Comparison of ENCODE assay signal across 18 cellular contexts in the genomic region with DNA sequence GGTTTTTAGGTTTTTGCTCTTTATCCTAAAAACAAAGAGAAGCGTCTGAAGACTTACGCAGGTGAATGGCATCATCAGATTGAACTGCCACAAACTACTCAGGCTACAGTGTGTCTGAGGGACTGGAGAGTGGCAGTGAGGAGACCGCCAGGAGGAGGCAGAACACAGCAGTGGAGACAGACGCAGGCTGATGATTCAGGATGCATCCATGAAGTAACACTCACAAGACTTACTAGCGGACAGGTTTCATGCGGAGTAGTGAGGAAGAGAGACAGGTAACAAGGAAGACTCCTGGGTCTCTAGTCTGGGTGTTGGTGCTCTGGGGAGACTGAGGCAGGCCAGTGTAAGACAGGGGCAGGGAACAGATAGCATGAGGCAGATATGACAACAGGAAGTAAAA. TPM values are rescaled to one million over a fixed set of nuclear protein-coding genes. Genes with fewer than 3 reads are reported as not detected.
A peak's percentile ranks its signal among the peaks of the same experiment; 100 is the strongest.
DNase-seq lines count a peak whose midpoint lies in the region; ATAC-seq, FAIRE-seq and TF ChIP-seq lines count a peak whose summit lies in the region.
"Had no signal": no experiment of that assay in that cellular context is flagged by ENCODE, and none has a peak within 500 bp of the region (broad histone marks: within the 10 kb centered on the region; RNA-seq: fewer than 3 reads in every experiment).

No MANE protein-coding gene starts in this region.

- BruUV-seq in K562 (replicated peaks; lab: Mats Ljungman, UMichigan), result no TSS peak

- no peak for TF ChIP-seq POLR2A in K562 (conservative IDR thresholded peaks at IDR 0.05)

- intact Hi-C loops in K562 (cut with micrococcal nuclease), result no loop called here

- H2BK15ac ChIP-seq in mesendoderm (replicated peaks; ENCODE audit: low read depth), result no peak overlapping the region

- H3K9ac ChIP-seq in OCI-LY1 (ENCODE audit: low read length) (no peak overlapping the region), K562 (ENCODE audit: insufficient read depth in 1 of 2, low read depth in 2 of 2, low read length in 2 of 2) (no peak overlapping the region), mesendoderm (ENCODE audit: low read length) (no peak overlapping the region)

- 50% methylated on average over 6 of the region's 6 CpGs for WGBS in K562 (ENCODE audit: insufficient coverage, low coverage, missing lambda C conversion rate)
- no CpG with 5 or more reads among the region's 6 CpGs for WGBS in mesendoderm (ENCODE audit: extremely low coverage, insufficient coverage, low lambda C conversion rate)

- no peaks in the 10 kb centered on the region for H3K9me3 ChIP-seq in OCI-LY1 (ENCODE audit: low read length)
- H3K9me3 ChIP-seq in K562 (replicated peaks; ENCODE audit: control insufficient read depth, insufficient read depth, low read depth, low read length), result no peaks in the 10 kb centered on the region; the same call in 1 of the 2 replicates

- TF ChIP-seq CTCF in OCI-LY1 (IDR thresholded peaks at IDR 0.05; ENCODE audit: low read length), result peak; percentile 14; the same call in 1 of the 2 replicates
- TF ChIP-seq CTCF in K562 (IDR thresholded peaks at IDR 0.05 in 2 of 3, conservative IDR thresholded peaks at IDR 0.05 in 1 of 3; ENCODE audit: insufficient read depth in 2 of 3, low read depth in 1 of 3, low read length in 3 of 3), result peak; percentile 45 to 58 (median 50); a peak in 5 of 6 replicates
- no peak for TF ChIP-seq CTCF in type B pancreatic cell (conservative IDR thresholded peaks at IDR 0.05)

- no peaks in the 10 kb centered on the region for H3K27me3 Mint-ChIP-seq in type B pancreatic cell

- no peak overlapping the region for H3K27ac Mint-ChIP-seq in type B pancreatic cell
- H3K27ac Mint-ChIP-seq: B cell; CD8-positive, alpha-beta T cell had no signal

- no peaks in the 10 kb centered on the region for H3K9me1 ChIP-seq in K562 (ENCODE audit: control insufficient read depth, insufficient read depth, low read length)

- H3K79me2 ChIP-seq in OCI-LY1 (ENCODE audit: insufficient read depth, low read length) (no peaks in the 10 kb centered on the region), K562 (ENCODE audit: control insufficient read depth, insufficient read depth, low read length) (no peaks in the 10 kb centered on the region), mesendoderm (ENCODE audit: control insufficient read depth, insufficient read depth, low read length) (no peaks in the 10 kb centered on the region)

- H4K5ac ChIP-seq in mesendoderm (ENCODE audit: low read length), result no peak overlapping the region

- no peak overlapping the region for H3K23ac ChIP-seq in mesendoderm (ENCODE audit: low read length)

- H3K4me1 Mint-ChIP-seq in type B pancreatic cell (ENCODE audit: unreplicated experiment), result no peaks in the 10 kb centered on the region

- H4K8ac ChIP-seq in mesendoderm (ENCODE audit: low read depth, low read length), result no peak overlapping the region

- H4K20me1 ChIP-seq in OCI-LY1 (ENCODE audit: insufficient read depth, low read length) (no peaks in the 10 kb centered on the region), K562 (replicated peaks; ENCODE audit: control insufficient read depth, insufficient read depth, low read length) (no peaks in the 10 kb centered on the region)

- in situ Hi-C loops in K562 (cut with MboI), result no loop called here

- H2AK5ac ChIP-seq in mesendoderm (ENCODE audit: low read length), result no peak overlapping the region

- H3K36me3 ChIP-seq in OCI-LY1 (ENCODE audit: insufficient read depth, low read length) (no peaks in the 10 kb centered on the region; the same call in 1 of the 2 replicates), K562 (ENCODE audit: control insufficient read depth, insufficient read depth, low read length) (no peaks in the 10 kb centered on the region), mesendoderm (ENCODE audit: control insufficient read depth, insufficient read depth, low read length) (no peaks in the 10 kb centered on the region)

- no peak overlapping the region for H3K4ac ChIP-seq in mesendoderm (ENCODE audit: low read depth, low read length)

- no peak for TF ChIP-seq EP300 in K562 (IDR thresholded peaks at IDR 0.05; ENCODE audit: low read length)

- H3K4me1 ChIP-seq in OCI-LY1 (ENCODE audit: insufficient read depth, low read length, severe bottlenecking) (no peaks in the 10 kb centered on the region), K562 (replicated peaks in 1 of 2; ENCODE audit: control insufficient read depth in 2 of 2, insufficient read depth in 2 of 2, low read length in 2 of 2) (peaks cover 3 to 11% of the 10 kb centered on the region in 2 experiments; a peak in 4 of 5 replicates), mesendoderm (ENCODE audit: control insufficient read depth, low read depth, low read length) (no peaks in the 10 kb centered on the region)

- peak in 1 of 4 experiments; percentile 26 for DNase-seq in K562 (ENCODE audit: extremely low read depth in 1 of 4, low spot score in 3 of 4)
- DNase-seq in mesendoderm, result peak; percentile 22
- DNase-seq in type B pancreatic cell (ENCODE audit: extremely low spot score, unreplicated experiment), result peak; percentile 18
- DNase-seq in NCI-H524 (lab: John Stamatoyannopoulos, UW), result no peak
- no peak for DNase-seq in SKM-1 treated with dmso at 0.1 percent for 144 hours (lab: John Stamatoyannopoulos, UW; ENCODE audit: unreplicated experiment)
- no peak for DNase-seq in NCI-H446 (lab: John Stamatoyannopoulos, UW)
- DNase-seq: CD8-positive, alpha-beta T cell; COR-L47; DND-41; GDM1; GOT3; HCEC 1CT had no signal

- H3K4me3 ChIP-seq in OCI-LY1 (ENCODE audit: low read depth, low read length, poor library complexity, severe bottlenecking) (no peak overlapping the region), K562 (no peak overlapping the region), mesendoderm (ENCODE audit: low read length) (no peak overlapping the region)

- ATAC-seq in K562, result peak; percentile 71
- ATAC-seq: CD8-positive, alpha-beta T cell had no signal

- H2BK5ac ChIP-seq in mesendoderm (ENCODE audit: low read length), result no peak overlapping the region

- H3K27me3 ChIP-seq in OCI-LY1 (ENCODE audit: insufficient read depth, low read length), result no peaks in the 10 kb centered on the region; the same call in 1 of the 2 replicates
- H3K27me3 ChIP-seq in K562 (ENCODE audit: control insufficient read depth in 2 of 2, insufficient read depth in 2 of 2, low read length in 2 of 2), result peaks cover 0 to 5% of the 10 kb centered on the region in 2 experiments; a peak in 2 of 5 replicates
- no peaks in the 10 kb centered on the region for H3K27me3 ChIP-seq in mesendoderm (ENCODE audit: insufficient read depth, low read length, poor library complexity)

- no peak overlapping the region for H2BK120ac ChIP-seq in mesendoderm (ENCODE audit: low read depth, low read length)

- H2AFZ ChIP-seq in OCI-LY1 (ENCODE audit: low read length), result no peak overlapping the region
- no peak overlapping the region for H2AFZ ChIP-seq in K562 (ENCODE audit: low read depth, low read length)

- no peaks in the 10 kb centered on the region for H3K36me3 Mint-ChIP-seq in type B pancreatic cell
- H3K36me3 Mint-ChIP-seq: CD8-positive, alpha-beta T cell had no signal

- H3K27ac ChIP-seq in OCI-LY1 (ENCODE audit: low read depth, low read length, poor library complexity, severe bottlenecking), result no peak overlapping the region
- no peak overlapping the region for H3K27ac ChIP-seq in K562 (ENCODE audit: extremely low read depth, low read depth, low read length)
- H3K27ac ChIP-seq in mesendoderm (ENCODE audit: low read depth, low read length), result no peak overlapping the region
- H3K27ac ChIP-seq: C4-2B, HL-60 had no signal

- H3K79me1 ChIP-seq in mesendoderm (ENCODE audit: low read length), result no peaks in the 10 kb centered on the region

- POLR2A ChIA-PET in K562 (lab: Yijun Ruan, JAX), result interaction anchor here (0.6 kb wide), 1 partner anchor 8 kb away, joined by 4 read pairs; no protein-coding TSS in a partner anchor

- CTCF ChIA-PET in K562 (lab: Yijun Ruan, JAX; ENCODE audit: low intra/inter-chr PET ratio), result no interaction called here

- H3F3A ChIP-seq in OCI-LY1 (ENCODE audit: insufficient read depth, low read length), result no peaks in the 10 kb centered on the region

- no peaks in the 10 kb centered on the region for H3K9me2 ChIP-seq in OCI-LY1 (ENCODE audit: low read depth, low read length)

- H3K18ac ChIP-seq in mesendoderm (ENCODE audit: low read length), result no peak overlapping the region

- no peak overlapping the region for H3K4me3 Mint-ChIP-seq in type B pancreatic cell
- H3K4me3 Mint-ChIP-seq: B cell; CD8-positive, alpha-beta T cell had no signal

- no peak for FAIRE-seq in K562 (lab: Jason Lieb, UNC)
- FAIRE-seq: A204.1, GM19239 had no signal

- no peak overlapping the region for H3K56ac ChIP-seq in mesendoderm (ENCODE audit: low read length)

- no peaks in the 10 kb centered on the region for H3K9me3 Mint-ChIP-seq in type B pancreatic cell
- H3K9me3 Mint-ChIP-seq: CD8-positive, alpha-beta T cell had no signal

- peak in 1 of 2 experiments; percentile 52; a peak in 3 of 4 replicates for TF ChIP-seq RAD21 in K562 (CRISPR knock-in tag; conservative IDR thresholded peaks at IDR 0.05 in 1 of 2, IDR thresholded peaks at IDR 0.05 in 1 of 2)

- no peak overlapping the region for H3K4me2 ChIP-seq in OCI-LY1 (ENCODE audit: low read length)
- H3K4me2 ChIP-seq in K562 (ENCODE audit: insufficient read depth, low read length), result no peak overlapping the region
- H3K4me2 ChIP-seq in mesendoderm (ENCODE audit: low read length), result no peak overlapping the region

RNA-seq across cellular contexts. Expression of a gene that starts 5.7 kb away (rescaled TPM):
- total RNA-seq in K562 (2011; cell fraction: chromatin; rRNA removed; ENCODE audit: low replicate concordance), result 0.56 and 0.69 TPM in 2 replicates
- total RNA-seq in K562 (2011; cell fraction: nucleolus; rRNA removed), result 0.17 and 0.39 TPM in 2 replicates
- 0.29 and 0.61 TPM in 2 replicates for total RNA-seq in K562 (2011; cell fraction: nucleoplasm; rRNA removed)
- total RNA-seq in K562 (2014; rRNA removed), result 0.20 TPM in 1 of 2 replicates, not detected in the other
- total RNA-seq in K562 (2014; rRNA removed; fragmentation: Illumina TruSeq; extraction: Trizol), result 0.19 and 0.22 TPM in 2 replicates
- total RNA-seq in K562 (2015; rRNA removed; fragmentation: Illumina TruSeq; extraction: Trizol), result 0.18 and 0.23 TPM in 2 replicates
- total RNA-seq in K562 (2021), result 0.22 and 0.55 TPM in 2 replicates
- polyA plus RNA-seq in K562 (2011; rRNA removed), result 0.20 and 0.30 TPM in 2 replicates
- polyA plus RNA-seq in K562 (2011; cell fraction: cytosol; rRNA removed), result 0.34 TPM in 2 replicates
- polyA plus RNA-seq in K562 (2011; cell fraction: nucleus; rRNA removed), result 0.18 and 0.38 TPM in 2 replicates
- 0.18 and 0.21 TPM in 2 replicates for polyA plus RNA-seq in K562 (2012)
- 0.12 TPM in 1 of 2 replicates, not detected in the other for polyA plus RNA-seq in K562 (2014; fragmentation: Illumina TruSeq; extraction: Trizol)
- under 1 TPM in 1 of 2 experiments, not detected in 1; 0.04 TPM for polyA plus RNA-seq in K562 (2014; fragmentation: Nextera tagmentation; extraction: Ambion mirVana)
- 0.53 and 0.57 TPM in 2 replicates for polyA plus RNA-seq in K562 (2014; rRNA removed)
- polyA minus RNA-seq in K562 (2011; rRNA and poly(A)+ RNA removed), result 0.11 and 0.12 TPM in 2 replicates
- polyA minus RNA-seq in K562 (2011; cell fraction: cytosol; rRNA and poly(A)+ RNA removed), result not detected in 2 replicates
- polyA minus RNA-seq in K562 (2011; cell fraction: nucleus; rRNA and poly(A)+ RNA removed), result 0.22 and 0.27 TPM in 2 replicates
- polyA plus RNA-seq in mesendoderm (2013, experiment 1 of 2), result 1.2 TPM
- 1.1 TPM for polyA plus RNA-seq in mesendoderm (2013, experiment 2 of 2)
- total RNA-seq in type B pancreatic cell (ENCODE audit: low replicate concordance), result 1.1 and 1.3 TPM in 2 replicates

RNA-seq across cellular contexts. Expression of a gene that starts 5.7 kb away (rescaled TPM):
- 24.0 and 28.8 TPM in 2 replicates for total RNA-seq in K562 (2011; cell fraction: chromatin; rRNA removed; ENCODE audit: low replicate concordance)
- 15.3 and 16.3 TPM in 2 replicates for total RNA-seq in K562 (2011; cell fraction: nucleolus; rRNA removed)
- total RNA-seq in K562 (2011; cell fraction: nucleoplasm; rRNA removed), result 18.6 and 20.9 TPM in 2 replicates
- total RNA-seq in K562 (2014; rRNA removed), result 41.9 and 58.6 TPM in 2 replicates
- total RNA-seq in K562 (2014; rRNA removed; fragmentation: Illumina TruSeq; extraction: Trizol), result 43.4 and 46.4 TPM in 2 replicates
- 49.7 and 49.8 TPM in 2 replicates for total RNA-seq in K562 (2015; rRNA removed; fragmentation: Illumina TruSeq; extraction: Trizol)
- 66.6 and 66.7 TPM in 2 replicates for total RNA-seq in K562 (2021)
- polyA plus RNA-seq in K562 (2011; rRNA removed), result 20.4 and 21.4 TPM in 2 replicates
- polyA plus RNA-seq in K562 (2011; cell fraction: cytosol; rRNA removed), result 14.2 and 16.4 TPM in 2 replicates
- polyA plus RNA-seq in K562 (2011; cell fraction: nucleus; rRNA removed), result 18.5 and 23.6 TPM in 2 replicates
- polyA plus RNA-seq in K562 (2012), result 20.2 and 31.0 TPM in 2 replicates
- polyA plus RNA-seq in K562 (2014; fragmentation: Illumina TruSeq; extraction: Trizol), result 48.4 and 49.4 TPM in 2 replicates
- 1 to 10 TPM; 6.8 to 8.0 TPM for polyA plus RNA-seq in K562 (2014; fragmentation: Nextera tagmentation; extraction: Ambion mirVana)
- 31.3 and 33.1 TPM in 2 replicates for polyA plus RNA-seq in K562 (2014; rRNA removed)
- polyA minus RNA-seq in K562 (2011; rRNA and poly(A)+ RNA removed), result 32.2 and 37.5 TPM in 2 replicates
- polyA minus RNA-seq in K562 (2011; cell fraction: cytosol; rRNA and poly(A)+ RNA removed), result 30.1 and 30.8 TPM in 2 replicates
- 8.1 and 12.1 TPM in 2 replicates for polyA minus RNA-seq in K562 (2011; cell fraction: nucleus; rRNA and poly(A)+ RNA removed)
- polyA plus RNA-seq in mesendoderm (2013, experiment 1 of 2), result 67.8 TPM
- polyA plus RNA-seq in mesendoderm (2013, experiment 2 of 2), result 67.4 TPM
- total RNA-seq in type B pancreatic cell (ENCODE audit: low replicate concordance), result 27.7 and 43.3 TPM in 2 replicates

Comparison
In these comparisons a context has a peak if more than half of its experiments do, and no peak if none do; other contexts are left out.
1. DNase-seq: peak in mesendoderm (single experiment) and type B pancreatic cell (single experiment); none in NCI-H524 (0 of 2), SKM-1 treated with dmso at 0.1 percent for 144 hours (single experiment) and NCI-H446 (0 of 2).